ENCODE assay signal across 11 cellular contexts in genomic region chr12:64193045-64193444, GRCh38. TPM values are rescaled to one million over a fixed set of nuclear protein-coding genes. Genes with fewer than 3 reads are reported as not detected.
DNase-seq lines count a peak whose midpoint lies in the region; ATAC-seq and TF ChIP-seq lines count a peak whose summit lies in the region.
"Had no signal": no experiment of that assay in that cellular context is flagged by ENCODE, and none has a peak within 500 bp of the region (broad histone marks: within the 10 kb centered on the region; RNA-seq: fewer than 3 reads in every experiment).

No MANE protein-coding gene starts in this region.

- no peak overlapping the region for H3K9ac ChIP-seq in Karpas-422 (ENCODE audit: low read length)

- H3K27me3 ChIP-seq in heart right ventricle (no peaks in the 10 kb centered on the region), Karpas-422 (ENCODE audit: low read length) (no peaks in the 10 kb centered on the region)

- WGBS in heart right ventricle, 2 donors = 94 to 97% methylated on average over 3 of the region's 3 CpGs

- H3K9me2 ChIP-seq in Karpas-422 (replicated peaks; ENCODE audit: insufficient read depth, low read length) = no peaks in the 10 kb centered on the region

- H3K4me3 ChIP-seq in heart right ventricle (no peak overlapping the region), Karpas-422 (ENCODE audit: low read length) (no peak overlapping the region)

- H3K9me3 ChIP-seq in heart right ventricle = no peaks in the 10 kb centered on the region
- no peaks in the 10 kb centered on the region for H3K9me3 ChIP-seq in Karpas-422 (ENCODE audit: low read length)
- H3K9me3 ChIP-seq: Caco-2 had no signal

- no peaks in the 10 kb centered on the region for H3K79me2 ChIP-seq in Karpas-422 (ENCODE audit: low read length)

- H3K36me3 ChIP-seq in heart right ventricle = peaks cover 0 to 13% (median 0%) of the 10 kb centered on the region in 9 donors
- peaks cover 20% of the 10 kb centered on the region for H3K36me3 ChIP-seq in Karpas-422 (ENCODE audit: insufficient read depth, low read length)

- no peak overlapping the region for H2AFZ ChIP-seq in Karpas-422 (ENCODE audit: low read length)

- no peak overlapping the region for H3K4me2 ChIP-seq in Karpas-422 (ENCODE audit: low read depth, low read length, poor library complexity, severe bottlenecking)

- H3K4me1 ChIP-seq in heart right ventricle = peaks cover 0 to 14% (median 0%) of the 10 kb centered on the region in 9 donors
- peaks cover 5% of the 10 kb centered on the region for H3K4me1 ChIP-seq in Karpas-422 (ENCODE audit: low read length)

- no peaks in the 10 kb centered on the region for H4K20me1 ChIP-seq in Karpas-422 (ENCODE audit: insufficient read depth, low read depth, low read length)

- no peak overlapping the region for H3K27ac ChIP-seq in heart right ventricle
- H3K27ac ChIP-seq in Karpas-422 (ENCODE audit: low read length) = no peak overlapping the region

- peak; percentile 97 for ATAC-seq in GM18519 (IDR thresholded peaks at IDR 0.05; ENCODE audit: low FRiP score, unreplicated experiment)
- peak; percentile 95 for ATAC-seq in GM19463 (IDR thresholded peaks at IDR 0.05; ENCODE audit: unreplicated experiment)
- peak; percentile 95 for ATAC-seq in HG02885 (IDR thresholded peaks at IDR 0.05; ENCODE audit: poor library complexity, unreplicated experiment)
- ATAC-seq in HG03575 (IDR thresholded peaks at IDR 0.05; ENCODE audit: extremely low read depth, insufficient number of reproducible peaks, low FRiP score, unreplicated experiment) = peak; percentile 87
- no peak for ATAC-seq in heart right ventricle

- TF ChIP-seq CTCF in heart right ventricle (IDR thresholded peaks at IDR 0.05) = no peak

- DNase-seq in heart right ventricle (no peak), DMS79 treated with DMSO at 0.1 percent for 48 hours (lab: John Stamatoyannopoulos, UW) (no peak), SKM-1 treated with dmso at 0.1 percent for 144 hours (lab: John Stamatoyannopoulos, UW; ENCODE audit: unreplicated experiment) (no peak), Karpas-422 (no peak)
- DNase-seq: activated CD4-positive, alpha-beta T cell treated with anti-CD3 and anti-CD28 coated beads for 1 hour; Caco-2; head of caudate nucleus had no signal

- intact Hi-C loops in heart right ventricle (cut with DNase I) = no loop called here

RNA-seq across cellular contexts. Expression of gene KICS2, which starts 29.1 kb away (rescaled TPM):
- total RNA-seq in heart right ventricle = 1 to 10 TPM; 3.2 to 6.1 (median 4.2) TPM
- polyA plus RNA-seq in heart right ventricle = 1 to 10 TPM; 1.8 to 2.6 TPM
- total RNA-seq in Karpas-422 (2014; rRNA removed; shearing (Covaris generic); ENCODE audit: low replicate concordance) = 13.0 and 30.7 TPM in 2 replicates

Comparison
In these comparisons a context has a peak if more than half of its experiments do, and no peak if none do; other contexts are left out.
1. ATAC-seq: peak in GM18519 (single experiment), GM19463 (single experiment), HG02885 (single experiment) and HG03575 (single experiment); none in heart right ventricle (0 of 8).